In the genomic region with DNA sequence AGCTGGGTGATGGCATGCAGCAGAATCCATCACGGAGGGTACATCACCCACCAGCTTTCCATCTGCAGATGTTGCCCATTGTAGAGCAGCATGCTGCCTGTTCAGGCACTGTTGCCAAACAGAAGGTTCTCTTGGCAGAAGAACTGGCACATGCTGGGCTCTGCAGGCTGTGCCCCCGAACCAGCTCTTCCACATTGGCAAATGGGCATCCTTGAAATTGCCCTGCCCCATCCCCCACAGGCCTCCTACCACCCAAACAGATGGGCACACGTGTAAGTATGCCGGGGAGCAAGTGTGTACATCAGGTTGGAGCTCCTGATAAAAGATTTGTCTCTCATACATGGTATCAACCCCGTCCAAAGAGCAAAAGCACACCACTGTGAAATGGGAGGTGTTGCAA, we compare ENCODE assay signal across 26 cellular contexts.
"Had no signal": no experiment of that assay in that cellular context is flagged by ENCODE, and none has a peak within 500 bp of the region (broad histone marks: within the 10 kb centered on the region; RNA-seq: fewer than 3 reads in every experiment).

No MANE protein-coding gene starts in this region.

- H3K79me2 ChIP-seq: parathyroid adenoma had no signal

- H3K4me1 Mint-ChIP-seq: naive thymus-derived CD4-positive, alpha-beta T cell; stimulated activated naive B cell treated with anti-CD40 and anti-IgM and Interleukin-4, amounts not matched to agents 10 μg/mL and 1 μg/mL and 100 μg/mL, for 72 hours had no signal

- H3K27me3 ChIP-seq: testis, thyroid gland, transverse colon, upper lobe of left lung, vagina had no signal

- H3K4me1 ChIP-seq: left ventricle myocardium inferior, prostate gland, stomach, testis, transverse colon, upper lobe of left lung, vagina had no signal

- H3K27ac Mint-ChIP-seq: naive thymus-derived CD4-positive, alpha-beta T cell; natural killer cell treated with Interleukin-12 subunit alpha and Interleukin-12 subunit beta and Interleukin-15 and Interleukin-18, amount 100 ng/mL, for 72 hours; stimulated activated naive B cell treated with anti-CD40 and anti-IgM and Interleukin-4, amounts not matched to agents 10 μg/mL and 1 μg/mL and 100 μg/mL, for 72 hours had no signal

- DNase-seq: islet precursor cell; left ventricle myocardium inferior; midbrain; mucosa of descending colon; naive thymus-derived CD4-positive, alpha-beta T cell; nucleus accumbens; retina; right cardiac atrium; stimulated activated CD4-positive, alpha-beta T cell treated with anti-CD3 and anti-CD28 coated beads, Interleukin-12 subunit alpha, Interleukin-12 subunit beta, amount 100 ng/mL, for 4 hours; stimulated activated CD4-positive, alpha-beta T cell treated with anti-CD3 and anti-CD28 coated beads, Interleukin-15, amount 100 ng/mL, for 24 hours; stimulated activated CD4-positive, alpha-beta T cell treated with anti-CD3 and anti-CD28 coated beads, Interleukin-2, amount 100 ng/mL, for 24 hours; stimulated activated CD4-positive, alpha-beta T cell treated with anti-CD3 and anti-CD28 coated beads, Interleukin-4, amount 100 ng/mL, for 1 hour; stimulated activated naive B cell treated with anti-CD40 and anti-IgM and Interleukin-4, amounts not matched to agents 10 μg/mL and 1 μg/mL and 100 μg/mL, for 72 hours; stimulated activated naive CD8-positive, alpha-beta T cell treated with anti-CD3 and anti-CD28 coated beads, Interleukin-15, Interleukin-2, amounts not matched to agents 100 U/mL and 50 U/mL, for 24 hours; stomach; testis; thyroid gland; transverse colon; upper lobe of left lung had no signal

- H3K27me3 Mint-ChIP-seq: natural killer cell treated with Interleukin-12 subunit alpha and Interleukin-12 subunit beta and Interleukin-15 and Interleukin-18, amount 100 ng/mL, for 72 hours; stimulated activated naive B cell treated with anti-CD40 and anti-IgM and Interleukin-4, amounts not matched to agents 10 μg/mL and 1 μg/mL and 100 μg/mL, for 72 hours had no signal

- H3K9ac ChIP-seq: parathyroid adenoma had no signal

- H3K9me3 ChIP-seq: left ventricle myocardium inferior, mucosa of descending colon, prostate gland, stomach, testis, thyroid gland, transverse colon, upper lobe of left lung, vagina had no signal

- H3K4me3 ChIP-seq: left ventricle myocardium inferior, lung, mucosa of descending colon, prostate gland, skin epidermis, stomach, testis, thyroid gland, transverse colon, upper lobe of left lung, vagina had no signal

- H3K4me3 Mint-ChIP-seq: naive thymus-derived CD4-positive, alpha-beta T cell; natural killer cell treated with Interleukin-12 subunit alpha and Interleukin-12 subunit beta and Interleukin-15 and Interleukin-18, amount 100 ng/mL, for 72 hours; stimulated activated naive B cell treated with anti-CD40 and anti-IgM and Interleukin-4, amounts not matched to agents 10 μg/mL and 1 μg/mL and 100 μg/mL, for 72 hours had no signal

- H2AFZ ChIP-seq: parathyroid adenoma had no signal

- H3K36me3 Mint-ChIP-seq: natural killer cell treated with Interleukin-12 subunit alpha and Interleukin-12 subunit beta and Interleukin-15 and Interleukin-18, amount 100 ng/mL, for 72 hours; stimulated activated naive B cell treated with anti-CD40 and anti-IgM and Interleukin-4, amounts not matched to agents 10 μg/mL and 1 μg/mL and 100 μg/mL, for 72 hours had no signal

- ATAC-seq: mucosa of descending colon; naive thymus-derived CD4-positive, alpha-beta T cell; natural killer cell treated with Interleukin-12 subunit alpha and Interleukin-12 subunit beta and Interleukin-15 and Interleukin-18, amount 100 ng/mL, for 72 hours; right cardiac atrium; sciatic nerve; stimulated activated naive B cell treated with anti-CD40 and anti-IgM and Interleukin-4, amounts not matched to agents 10 μg/mL and 1 μg/mL and 100 μg/mL, for 72 hours; stimulated activated naive CD8-positive, alpha-beta T cell treated with anti-CD3 and anti-CD28 coated beads, Interleukin-15, Interleukin-2, amounts not matched to agents 100 U/mL and 50 U/mL, for 24 hours had no signal

- H3K36me3 ChIP-seq: left ventricle myocardium inferior, prostate gland, stomach, thyroid gland, transverse colon, upper lobe of left lung, vagina had no signal

- H3K27ac ChIP-seq: left ventricle myocardium inferior, parathyroid adenoma, prostate gland, skin epidermis, stomach, testis, thyroid gland, transverse colon, upper lobe of left lung, vagina had no signal
